Comparison of ENCODE assay signal across 10 cellular contexts in the genomic region with DNA sequence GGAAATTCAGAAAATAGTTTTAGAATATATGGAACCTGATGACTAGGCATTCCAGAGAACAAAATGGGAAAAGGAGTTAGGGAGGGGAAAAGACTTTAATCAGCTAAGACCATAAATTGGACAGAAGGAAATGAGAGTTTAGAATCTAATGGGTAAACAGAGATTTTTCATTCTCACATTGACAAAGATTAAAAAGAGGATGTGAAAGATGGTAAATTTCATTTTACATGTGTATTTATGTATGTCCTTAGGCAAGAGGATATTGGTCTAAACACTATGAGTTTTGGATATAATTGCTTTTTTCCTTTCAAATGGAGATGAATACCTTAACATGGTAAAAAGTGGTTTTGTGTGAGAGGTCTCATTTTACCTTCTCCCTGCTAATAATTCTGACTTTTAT.
"Had no signal": no experiment of that assay in that cellular context is flagged by ENCODE, and none has a peak within 500 bp of the region (broad histone marks: within the 10 kb centered on the region; RNA-seq: fewer than 3 reads in every experiment).

No MANE protein-coding gene starts in this region.

- FAIRE-seq: H1, H54, K562 had no signal

- H2AFZ ChIP-seq: GM23338 had no signal

- H3K27ac ChIP-seq: HL-60 had no signal

- H3K4me2 ChIP-seq: GM23338 had no signal

- H3K4me3 ChIP-seq: GM23338, K562 had no signal

- ATAC-seq: GM23338, HCT116, K562 had no signal

- DNase-seq: H9, HFFc6, IMR-90, KG1 had no signal
